Comparison of ENCODE assay signal across 21 cellular contexts in the genomic region with DNA sequence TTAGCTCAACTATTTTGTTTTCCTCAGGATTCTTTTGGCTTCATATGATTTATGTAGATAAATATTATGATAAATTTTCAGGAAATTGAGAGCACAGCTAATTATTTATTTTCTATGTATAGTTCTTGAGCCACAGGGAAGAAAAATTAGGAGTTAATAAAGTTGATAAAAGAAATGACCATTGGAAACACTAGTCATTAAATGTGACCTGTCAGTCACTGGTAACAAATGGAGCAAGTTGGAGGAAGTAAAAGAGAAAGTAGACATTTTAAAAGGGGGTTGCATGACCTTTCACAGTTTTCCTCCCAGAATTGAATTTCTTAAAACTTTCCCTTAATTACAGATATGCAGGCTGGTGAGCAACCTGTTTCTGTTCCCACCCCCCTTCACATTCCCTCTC. TPM values are rescaled to one million over a fixed set of nuclear protein-coding genes. Genes with fewer than 3 reads are reported as not detected.
"Had no signal": no experiment of that assay in that cellular context is flagged by ENCODE, and none has a peak within 500 bp of the region (broad histone marks: within the 10 kb centered on the region; RNA-seq: fewer than 3 reads in every experiment).

No MANE protein-coding gene starts in this region.

- FAIRE-seq: endometrium, keratinocyte, urothelium cell line had no signal

- ATAC-seq: body of pancreas; lower lobe of right lung; natural killer cell treated with Interleukin-12 subunit alpha and Interleukin-12 subunit beta and Interleukin-15 and Interleukin-18, amount 100 ng/mL, for 72 hours had no signal

- H3K27ac ChIP-seq: body of pancreas, colonic mucosa, lower lobe of right lung, neutrophil, tibial nerve had no signal

- H3K4me3 ChIP-seq: body of pancreas, colonic mucosa, lower lobe of right lung, spleen, tibial nerve had no signal

- H3K4me1 ChIP-seq: body of pancreas, colonic mucosa, lower lobe of right lung, tibial nerve had no signal

- DNase-seq: activated CD4-positive, alpha-beta T cell treated with anti-CD3 and anti-CD28 coated beads, Interleukin-2, amount 10 ng/mL, durations not matched to agents 24 days and 14 days; activated CD8-positive, alpha-beta memory T cell treated with anti-CD3 and anti-CD28 coated beads, Interleukin-2, amount 50 U/mL, for 4 hours; activated gamma-delta T cell treated with Interleukin-2 at 50 U/mL for 16 hours; activated T-cell treated with anti-CD3 and anti-CD28 coated beads, Interleukin-2, amount 50 U/mL, for 48 hours; body of pancreas; colonic mucosa; erythroblast; foreskin melanocyte; glutamatergic neuron; lower lobe of right lung; spleen; stimulated activated naive CD4-positive, alpha-beta T cell treated with Interleukin-2 at 50 U/mL for 16 hours had no signal

- H3K27ac Mint-ChIP-seq: activated CD4-positive, alpha-beta T cell treated with anti-CD3 and anti-CD28 coated beads, Interleukin-2, amount 10 ng/mL, durations not matched to agents 24 days and 14 days; activated naive CD8-positive, alpha-beta T cell; T-helper 2 cell treated with Interferon-gamma antibody and Interleukin-4, amounts not matched to agents 5 μg/mL and 100 μg/mL, for 36 hours had no signal

- H3K9me3 ChIP-seq: body of pancreas, colonic mucosa, lower lobe of right lung, neutrophil, spleen, tibial nerve had no signal

- H3K9me3 Mint-ChIP-seq: activated CD4-positive, alpha-beta T cell treated with anti-CD3 and anti-CD28 coated beads, Interleukin-2, amount 10 ng/mL, durations not matched to agents 24 days and 14 days; natural killer cell treated with Interleukin-12 subunit alpha and Interleukin-12 subunit beta and Interleukin-15 and Interleukin-18, amount 100 ng/mL, for 72 hours; T-helper 2 cell treated with Interferon-gamma antibody and Interleukin-4, amounts not matched to agents 5 μg/mL and 100 μg/mL, for 36 hours had no signal

- H3K36me3 ChIP-seq: colonic mucosa, lower lobe of right lung, neutrophil, spleen, tibial nerve had no signal

- H3K36me3 Mint-ChIP-seq: activated naive CD8-positive, alpha-beta T cell; natural killer cell treated with Interleukin-12 subunit alpha and Interleukin-12 subunit beta and Interleukin-15 and Interleukin-18, amount 100 ng/mL, for 72 hours had no signal

- H3K27me3 ChIP-seq: body of pancreas, colonic mucosa, neutrophil, spleen, tibial nerve had no signal

- H3K4me3 Mint-ChIP-seq: activated CD4-positive, alpha-beta T cell treated with anti-CD3 and anti-CD28 coated beads, Interleukin-2, amount 10 ng/mL, durations not matched to agents 24 days and 14 days; activated naive CD8-positive, alpha-beta T cell; natural killer cell treated with Interleukin-12 subunit alpha and Interleukin-12 subunit beta and Interleukin-15 and Interleukin-18, amount 100 ng/mL, for 72 hours; T-helper 2 cell treated with Interferon-gamma antibody and Interleukin-4, amounts not matched to agents 5 μg/mL and 100 μg/mL, for 36 hours had no signal

- H3K27me3 Mint-ChIP-seq: activated CD4-positive, alpha-beta T cell treated with anti-CD3 and anti-CD28 coated beads, Interleukin-2, amount 10 ng/mL, durations not matched to agents 24 days and 14 days had no signal

RNA-seq across cellular contexts. Expression of a gene that starts 5.4 kb away (rescaled TPM):
- total RNA-seq: activated CD4-positive, alpha-beta T cell treated with anti-CD3 and anti-CD28 coated beads, Interleukin-2, amount 10 ng/mL, durations not matched to agents 24 days and 14 days; body of pancreas; cardiac septum; colonic mucosa; lower lobe of right lung; natural killer cell treated with Interleukin-12 subunit alpha and Interleukin-12 subunit beta and Interleukin-15 and Interleukin-18, amount 100 ng/mL, for 72 hours; tibial nerve had no signal
- polyA plus RNA-seq: keratinocyte, spleen had no signal
